ENCODE assay signal across 1 cellular context in the genomic region with DNA sequence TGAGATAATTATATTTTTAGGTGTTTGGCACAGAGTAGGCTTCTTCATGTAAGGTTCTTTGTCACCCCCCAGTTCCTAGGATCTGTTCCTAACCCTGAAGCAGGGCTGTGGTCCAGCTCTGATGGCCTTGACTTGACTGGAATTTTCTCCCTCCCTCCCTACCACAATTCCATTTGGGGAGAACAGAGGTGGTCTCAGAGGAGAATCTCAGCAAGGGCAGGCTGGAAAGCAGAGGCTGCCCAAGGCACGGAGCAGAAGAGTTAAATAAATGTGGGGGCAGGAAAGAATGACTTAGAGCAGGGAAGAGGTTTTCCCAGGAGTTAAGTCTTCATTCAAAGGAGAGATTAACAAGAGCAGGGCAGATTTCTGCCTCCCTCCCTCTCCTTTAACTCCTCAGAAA.
TF ChIP-seq lines count a peak whose summit lies in the region.

No MANE protein-coding gene starts in this region.

TF ChIP-seq in K562, 482 proteins besides CTCF, POLR2A, EP300 and RAD21:
- TF ChIP-seq KAT7 (CRISPR knock-in tag; IDR thresholded peaks at IDR 0.05; ENCODE audit: borderline replicate concordance) (no peak), PHF20 (IDR thresholded peaks at IDR 0.05; ENCODE audit: partially characterized antibody) (no peak), ZNF384 (IDR thresholded peaks at IDR 0.05; ENCODE audit: low read depth, low read length) (no peak), NUFIP1 (IDR thresholded peaks at IDR 0.05; ENCODE audit: partially characterized antibody) (no peak), SMAD4 (CRISPR knock-in tag; conservative IDR thresholded peaks at IDR 0.05) (no peak), EGR1 (conservative IDR thresholded peaks at IDR 0.05) (no peak), IRF2 (CRISPR knock-in tag; IDR thresholded peaks at IDR 0.05) (no peak)
- TF ChIP-seq, protein P1, sequence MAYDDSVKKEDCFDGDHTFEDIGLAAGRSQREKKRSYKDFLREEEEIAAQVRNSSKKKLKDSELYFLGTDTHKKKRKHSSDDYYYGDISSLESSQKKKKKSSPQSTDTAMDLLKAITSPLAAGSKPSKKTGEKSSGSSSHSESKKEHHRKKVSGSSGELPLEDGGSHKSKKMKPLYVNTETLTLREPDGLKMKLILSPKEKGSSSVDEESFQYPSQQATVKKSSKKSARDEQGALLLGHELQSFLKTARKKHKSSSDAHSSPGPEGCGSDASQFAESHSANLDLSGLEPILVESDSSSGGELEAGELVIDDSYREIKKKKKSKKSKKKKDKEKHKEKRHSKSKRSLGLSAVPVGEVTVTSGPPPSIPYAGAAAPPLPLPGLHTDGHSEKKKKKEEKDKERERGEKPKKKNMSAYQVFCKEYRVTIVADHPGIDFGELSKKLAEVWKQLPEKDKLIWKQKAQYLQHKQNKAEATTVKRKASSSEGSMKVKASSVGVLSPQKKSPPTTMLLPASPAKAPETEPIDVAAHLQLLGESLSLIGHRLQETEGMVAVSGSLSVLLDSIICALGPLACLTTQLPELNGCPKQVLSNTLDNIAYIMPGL (CRISPR knock-in tag; IDR thresholded peaks at IDR 0.05), result no peak
- TF ChIP-seq, protein P2, sequence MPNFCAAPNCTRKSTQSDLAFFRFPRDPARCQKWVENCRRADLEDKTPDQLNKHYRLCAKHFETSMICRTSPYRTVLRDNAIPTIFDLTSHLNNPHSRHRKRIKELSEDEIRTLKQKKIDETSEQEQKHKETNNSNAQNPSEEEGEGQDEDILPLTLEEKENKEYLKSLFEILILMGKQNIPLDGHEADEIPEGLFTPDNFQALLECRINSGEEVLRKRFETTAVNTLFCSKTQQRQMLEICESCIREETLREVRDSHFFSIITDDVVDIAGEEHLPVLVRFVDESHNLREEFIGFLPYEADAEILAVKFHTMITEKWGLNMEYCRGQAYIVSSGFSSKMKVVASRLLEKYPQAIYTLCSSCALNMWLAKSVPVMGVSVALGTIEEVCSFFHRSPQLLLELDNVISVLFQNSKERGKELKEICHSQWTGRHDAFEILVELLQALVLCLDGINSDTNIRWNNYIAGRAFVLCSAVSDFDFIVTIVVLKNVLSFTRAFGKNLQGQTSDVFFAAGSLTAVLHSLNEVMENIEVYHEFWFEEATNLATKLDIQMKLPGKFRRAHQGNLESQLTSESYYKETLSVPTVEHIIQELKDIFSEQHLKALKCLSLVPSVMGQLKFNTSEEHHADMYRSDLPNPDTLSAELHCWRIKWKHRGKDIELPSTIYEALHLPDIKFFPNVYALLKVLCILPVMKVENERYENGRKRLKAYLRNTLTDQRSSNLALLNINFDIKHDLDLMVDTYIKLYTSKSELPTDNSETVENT (CRISPR knock-in tag; IDR thresholded peaks at IDR 0.05), result no peak
- TF ChIP-seq, protein P3, sequence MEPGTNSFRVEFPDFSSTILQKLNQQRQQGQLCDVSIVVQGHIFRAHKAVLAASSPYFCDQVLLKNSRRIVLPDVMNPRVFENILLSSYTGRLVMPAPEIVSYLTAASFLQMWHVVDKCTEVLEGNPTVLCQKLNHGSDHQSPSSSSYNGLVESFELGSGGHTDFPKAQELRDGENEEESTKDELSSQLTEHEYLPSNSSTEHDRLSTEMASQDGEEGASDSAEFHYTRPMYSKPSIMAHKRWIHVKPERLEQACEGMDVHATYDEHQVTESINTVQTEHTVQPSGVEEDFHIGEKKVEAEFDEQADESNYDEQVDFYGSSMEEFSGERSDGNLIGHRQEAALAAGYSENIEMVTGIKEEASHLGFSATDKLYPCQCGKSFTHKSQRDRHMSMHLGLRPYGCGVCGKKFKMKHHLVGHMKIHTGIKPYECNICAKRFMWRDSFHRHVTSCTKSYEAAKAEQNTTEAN (CRISPR knock-in tag; IDR thresholded peaks at IDR 0.05), result no peak
